Comparison of ENCODE assay signal across 9 cellular contexts in the genomic region with DNA sequence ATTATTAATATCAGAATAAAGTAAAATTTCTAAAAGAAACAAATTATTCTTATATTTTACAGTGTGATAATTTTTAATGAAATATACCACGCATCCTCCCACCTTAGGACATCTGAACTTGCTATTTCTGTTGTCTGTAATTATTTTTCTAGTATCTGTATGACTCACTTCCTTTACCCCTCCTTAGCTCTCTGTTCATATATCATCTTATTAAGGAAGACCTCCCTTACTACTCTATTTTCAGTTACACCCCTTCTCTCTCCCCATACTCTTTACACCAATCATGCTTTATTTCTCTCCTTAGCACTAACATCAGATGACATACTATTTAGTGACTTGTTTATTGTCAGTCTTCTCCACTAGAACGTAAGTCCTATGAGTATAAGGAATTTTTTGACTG. TPM values are rescaled to one million over a fixed set of nuclear protein-coding genes. Genes with fewer than 3 reads are reported as not detected.
DNase-seq lines count a peak whose midpoint lies in the region; ATAC-seq and FAIRE-seq lines count a peak whose summit lies in the region.
"Had no signal": no experiment of that assay in that cellular context is flagged by ENCODE, and none has a peak within 500 bp of the region (broad histone marks: within the 10 kb centered on the region; RNA-seq: fewer than 3 reads in every experiment).

No MANE protein-coding gene starts in this region.

- in situ Hi-C loops in KBM-7 (cut with MboI; ENCODE audit: low pct_unique_long_range_greater_than_20kb, low sequenced_read_pairs) = no loop called here

- intact Hi-C loops in aorta (cut with DNase I) = no loop called here

- no peaks in the 10 kb centered on the region for H3K4me1 ChIP-seq in aorta (ENCODE audit: control insufficient read depth in 1 of 2, insufficient read depth in 2 of 2, low read length in 2 of 2)
- H3K4me1 ChIP-seq: tibial nerve had no signal

- WGBS in aorta, 2 donors = 87 to 94% methylated on average over 2 of the region's 2 CpGs

- FAIRE-seq in RCC 7860 (lab: Jason Lieb, UNC) = peak; percentile 8

- H3K9me3 ChIP-seq in aorta (ENCODE audit: control insufficient read depth, low read length) = no peaks in the 10 kb centered on the region
- H3K9me3 ChIP-seq: tibial nerve had no signal

- ATAC-seq in GM19395 (IDR thresholded peaks at IDR 0.05; ENCODE audit: unreplicated experiment) (peak; percentile 93), HG02970 (IDR thresholded peaks at IDR 0.05; ENCODE audit: low FRiP score, unreplicated experiment) (peak; percentile 88), aorta (ENCODE audit: low FRiP score) (no peak)

- H3K27ac ChIP-seq in aorta (ENCODE audit: low read depth in 1 of 2, low read length in 2 of 2) = no peak overlapping the region
- H3K27ac ChIP-seq: tibial nerve had no signal

- H3K36me3 ChIP-seq in aorta (ENCODE audit: control insufficient read depth in 1 of 2, insufficient read depth in 2 of 2, low read length in 1 of 2) = no peaks in the 10 kb centered on the region

- peak; percentile 24 for DNase-seq in EH (ENCODE audit: low read depth)
- no peak for DNase-seq in RCC 7860 (ENCODE audit: low spot score)
- DNase-seq in NCI-H1105 treated with DMSO at 0.1 percent for 48 hours (lab: John Stamatoyannopoulos, UW) = no peak
- DNase-seq in aorta = no peak
- no peak for DNase-seq in KBM-7
- no peak for DNase-seq in islet precursor cell

- H3K27me3 ChIP-seq in aorta (ENCODE audit: control insufficient read depth in 1 of 2, insufficient read depth in 2 of 2, low read length in 1 of 2) = no peaks in the 10 kb centered on the region
- H3K27me3 ChIP-seq: tibial nerve had no signal

- no peak overlapping the region for H3K4me3 ChIP-seq in aorta (ENCODE audit: low read length in 2 of 2)
- H3K4me3 ChIP-seq: tibial nerve had no signal

RNA-seq across cellular contexts. Expression of a gene that starts 34.2 kb away (rescaled TPM):
- total RNA-seq in aorta = under 1 TPM; 0.32 to 0.48 TPM
- polyA plus RNA-seq in aorta = not detected
